Comparison of ENCODE assay signal across 23 cellular contexts in the genomic region with DNA sequence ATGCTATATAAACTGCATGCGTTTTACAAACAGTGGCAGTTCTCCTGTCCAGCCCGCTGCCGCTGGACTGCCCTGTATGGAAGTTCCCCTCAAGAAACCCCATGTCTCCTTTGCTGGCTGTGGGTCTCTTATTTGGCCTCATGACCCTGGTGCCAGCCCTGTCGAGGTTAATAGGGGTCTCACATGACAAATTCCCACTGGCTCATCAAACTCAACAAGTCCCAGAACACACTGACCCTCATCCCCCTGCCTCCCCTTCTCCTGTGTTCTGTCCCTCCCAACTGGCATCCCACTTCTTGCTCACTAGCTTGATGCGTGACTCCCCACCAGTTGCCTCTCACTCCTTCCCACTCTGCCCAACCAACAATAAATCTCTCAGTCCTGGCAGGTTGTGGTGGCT.
"Had no signal": no experiment of that assay in that cellular context is flagged by ENCODE, and none has a peak within 500 bp of the region (broad histone marks: within the 10 kb centered on the region; RNA-seq: fewer than 3 reads in every experiment).

No MANE protein-coding gene starts in this region.

- DNase-seq: activated CD4-positive, alpha-beta memory T cell treated with anti-CD3 and anti-CD28 coated beads, Interleukin-2, amount 10 ng/mL, durations not matched to agents 7 days and 5 days; activated CD4-positive, alpha-beta T cell treated with anti-CD3 and anti-CD28 coated beads, Interleukin-2, amount 10 ng/mL, durations not matched to agents 24 days and 14 days; activated naive CD4-positive, alpha-beta T cell treated with anti-CD3 and anti-CD28 coated beads for 36 hours; activated naive CD8-positive, alpha-beta T cell treated with anti-CD3 and anti-CD28 coated beads, Interleukin-2, amount 50 U/mL, for 24 hours; activated T-cell treated with anti-CD3 and anti-CD28 coated beads, Interleukin-2, amount 50 U/mL, for 4 hours; effector memory CD4-positive, alpha-beta T cell; esophagus squamous epithelium; gastrocnemius medialis; hypothalamus; nucleus accumbens; retina; stimulated activated CD4-positive, alpha-beta T cell treated with anti-CD3 and anti-CD28 coated beads, Interleukin-4, amount 100 ng/mL, for 24 hours; stimulated activated naive CD4-positive, alpha-beta T cell treated with Interleukin-2 at 50 U/mL for 16 hours; substantia nigra; thyroid gland had no signal

- ATAC-seq: activated CD4-positive, CD25-positive, alpha-beta regulatory T cell treated with anti-CD3 and anti-CD28 coated beads, Interleukin-2, amount 50 U/mL, for 24 hours; activated naive CD8-positive, alpha-beta T cell treated with anti-CD3 and anti-CD28 coated beads, Interleukin-2, amount 50 U/mL, for 24 hours; activated T-cell treated with anti-CD3 and anti-CD28 coated beads, Interleukin-2, amount 50 U/mL, for 4 hours; gastrocnemius medialis; SK-N-SH treated with all-trans-retinoic acid at 6 μM for 48 hours had no signal

- H3K4me3 ChIP-seq: esophagus squamous epithelium, gastrocnemius medialis, thyroid gland, uterus had no signal

- H3K36me3 ChIP-seq: esophagus squamous epithelium, gastrocnemius medialis, thyroid gland, uterus had no signal

- H3K27me3 Mint-ChIP-seq: activated CD4-positive, alpha-beta memory T cell treated with anti-CD3 and anti-CD28 coated beads, Interleukin-2, amount 10 ng/mL, durations not matched to agents 7 days and 5 days had no signal

- H3K4me1 ChIP-seq: esophagus squamous epithelium, gastrocnemius medialis, thyroid gland, uterus had no signal

- H3K27ac Mint-ChIP-seq: activated CD4-positive, alpha-beta memory T cell treated with anti-CD3 and anti-CD28 coated beads, Interleukin-2, amount 10 ng/mL, durations not matched to agents 7 days and 5 days; activated CD4-positive, alpha-beta T cell treated with anti-CD3 and anti-CD28 coated beads, Interleukin-2, amount 10 ng/mL, durations not matched to agents 24 days and 14 days; activated naive CD4-positive, alpha-beta T cell treated with anti-CD3 and anti-CD28 coated beads for 36 hours; activated naive CD8-positive, alpha-beta T cell treated with anti-CD3 and anti-CD28 coated beads, Interleukin-2, amount 50 U/mL, for 24 hours; activated T-helper 2 cell treated with anti-CD3 and anti-CD28 coated beads, Interferon-gamma antibody, Interleukin-2, Interleukin-4, amounts not matched to agents 10 μg/mL and 5 μg/mL and 100 μg/mL, durations not matched to agents 14 hours and 24 hours and 36 hours; dendritic cell treated with granulocyte-macrophage colony-stimulating factor and Interleukin-4, amounts not matched to agents 40 ng/mL and 50 ng/mL, for 4 days; memory B cell; T-helper 2 cell treated with Interferon-gamma antibody and Interleukin-4, amounts not matched to agents 5 μg/mL and 100 μg/mL, for 36 hours had no signal

- H3K4me3 Mint-ChIP-seq: activated CD4-positive, alpha-beta memory T cell treated with anti-CD3 and anti-CD28 coated beads, Interleukin-2, amount 10 ng/mL, durations not matched to agents 7 days and 5 days; activated CD4-positive, alpha-beta T cell treated with anti-CD3 and anti-CD28 coated beads, Interleukin-2, amount 10 ng/mL, durations not matched to agents 24 days and 14 days; activated naive CD4-positive, alpha-beta T cell treated with anti-CD3 and anti-CD28 coated beads for 36 hours; activated naive CD8-positive, alpha-beta T cell treated with anti-CD3 and anti-CD28 coated beads, Interleukin-2, amount 50 U/mL, for 24 hours; activated T-cell treated with anti-CD3 and anti-CD28 coated beads, Interleukin-2, amount 50 U/mL, for 4 hours; dendritic cell treated with granulocyte-macrophage colony-stimulating factor and Interleukin-4, amounts not matched to agents 40 ng/mL and 50 ng/mL, for 4 days; memory B cell; T-helper 2 cell treated with Interferon-gamma antibody and Interleukin-4, amounts not matched to agents 5 μg/mL and 100 μg/mL, for 36 hours had no signal

- H3K9me3 Mint-ChIP-seq: activated CD4-positive, alpha-beta memory T cell treated with anti-CD3 and anti-CD28 coated beads, Interleukin-2, amount 10 ng/mL, durations not matched to agents 7 days and 5 days; activated CD4-positive, alpha-beta T cell treated with anti-CD3 and anti-CD28 coated beads, Interleukin-2, amount 10 ng/mL, durations not matched to agents 24 days and 14 days; activated naive CD4-positive, alpha-beta T cell treated with anti-CD3 and anti-CD28 coated beads for 36 hours; activated naive CD8-positive, alpha-beta T cell treated with anti-CD3 and anti-CD28 coated beads, Interleukin-2, amount 50 U/mL, for 24 hours; activated T-cell treated with anti-CD3 and anti-CD28 coated beads, Interleukin-2, amount 50 U/mL, for 4 hours; activated T-helper 2 cell treated with anti-CD3 and anti-CD28 coated beads, Interferon-gamma antibody, Interleukin-2, Interleukin-4, amounts not matched to agents 10 μg/mL and 5 μg/mL and 100 μg/mL, durations not matched to agents 14 hours and 24 hours and 36 hours; dendritic cell treated with granulocyte-macrophage colony-stimulating factor and Interleukin-4, amounts not matched to agents 40 ng/mL and 50 ng/mL, for 4 days had no signal

- H3K9me3 ChIP-seq: gastrocnemius medialis, thyroid gland, uterus had no signal

- H3K4me1 Mint-ChIP-seq: activated CD4-positive, alpha-beta memory T cell treated with anti-CD3 and anti-CD28 coated beads, Interleukin-2, amount 10 ng/mL, durations not matched to agents 7 days and 5 days; activated CD4-positive, alpha-beta T cell treated with anti-CD3 and anti-CD28 coated beads, Interleukin-2, amount 10 ng/mL, durations not matched to agents 24 days and 14 days; activated naive CD8-positive, alpha-beta T cell treated with anti-CD3 and anti-CD28 coated beads, Interleukin-2, amount 50 U/mL, for 24 hours; memory B cell had no signal

- H3K27me3 ChIP-seq: thyroid gland, uterus had no signal

- H3K27ac ChIP-seq: esophagus squamous epithelium, gastrocnemius medialis, thyroid gland, uterus, VCaP had no signal
